Comparison of ENCODE assay signal across 28 cellular contexts in the genomic region with DNA sequence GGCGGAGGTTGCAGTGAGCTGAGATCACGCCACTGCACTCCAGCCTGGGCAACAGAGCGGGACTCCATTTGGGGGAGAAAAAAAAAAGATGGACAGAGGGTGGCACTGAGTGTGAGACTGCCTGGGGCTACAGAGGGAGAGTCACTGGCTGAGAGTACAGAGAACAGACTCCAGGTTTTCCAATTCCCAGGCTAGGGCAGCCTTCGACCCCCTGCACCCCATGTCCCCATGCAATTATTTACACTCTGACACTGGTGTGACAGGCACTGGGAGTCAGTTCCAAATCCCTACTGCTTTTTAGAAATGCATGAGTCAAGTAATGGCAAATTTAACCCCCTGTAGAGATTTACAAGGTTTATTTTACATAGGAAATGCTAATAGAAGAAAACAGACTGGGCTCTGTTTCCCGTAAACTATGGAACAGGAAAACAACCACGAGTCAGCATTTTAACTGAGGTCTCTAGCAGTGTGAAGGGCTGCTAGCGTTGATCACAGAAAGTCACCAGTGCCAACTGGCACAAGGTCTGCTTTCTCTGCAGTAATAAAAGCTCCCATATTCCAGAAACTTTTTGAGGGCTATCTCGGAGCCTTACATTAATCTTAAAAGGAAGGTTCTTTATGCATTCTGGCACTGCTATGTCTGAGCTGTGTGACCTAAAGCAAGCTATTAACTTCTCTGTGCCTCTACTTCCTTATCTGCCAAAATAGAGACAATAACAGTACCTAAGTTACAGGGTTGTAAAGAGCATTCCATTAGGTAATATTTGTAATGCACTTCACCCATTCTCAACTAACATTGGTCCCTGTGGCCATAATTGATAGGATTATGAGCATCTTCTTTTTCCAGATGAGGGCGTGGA. TPM values are rescaled to one million over a fixed set of nuclear protein-coding genes. Genes with fewer than 3 reads are reported as not detected.
DNase-seq lines count a peak whose midpoint lies in the region; ATAC-seq lines count a peak whose summit lies in the region.
"Had no signal": no experiment of that assay in that cellular context is flagged by ENCODE, and none has a peak within 500 bp of the region (broad histone marks: within the 10 kb centered on the region; RNA-seq: fewer than 3 reads in every experiment).

No MANE protein-coding gene starts in this region.

- ATAC-seq in HG03378 (IDR thresholded peaks at IDR 0.05; ENCODE audit: unreplicated experiment) = no peak
- ATAC-seq: activated CD4-positive, alpha-beta T cell treated with anti-CD3 and anti-CD28 coated beads for 36 hours; activated CD8-positive, alpha-beta T cell treated with anti-CD3 and anti-CD28 coated beads for 36 hours; lower lobe of right lung; natural killer cell; psoas muscle; sciatic nerve; stimulated activated effector memory CD8-positive, alpha-beta T cell treated with anti-CD3 and anti-CD28 coated beads, Interleukin-12 subunit alpha, Interleukin-12 subunit beta, amount 100 ng/mL, for 72 hours had no signal

- DNase-seq in ELF-1 (ENCODE audit: low read depth, low spot score) (peak; percentile 46), astrocyte of the hippocampus (ENCODE audit: low read depth, low spot score) (peak; percentile 37), mesenteric fat pad (ENCODE audit: low spot score) (peak; percentile 14), HT-29 (ENCODE audit: low spot score) (no peak)
- no peak for DNase-seq in effector memory CD4-positive, alpha-beta T cell
- DNase-seq: activated CD4-positive, alpha-beta T cell treated with anti-CD3 and anti-CD28 coated beads for 36 hours; activated CD8-positive, alpha-beta memory T cell treated with anti-CD3 and anti-CD28 coated beads, Interleukin-2, amount 50 U/mL, for 48 hours; activated CD8-positive, alpha-beta T cell treated with anti-CD3 and anti-CD28 coated beads for 36 hours; amygdala; COR-L47; DMS53; foreskin fibroblast; KG1; kidney; lower lobe of right lung; MM.1S; natural killer cell; NCI-H2029 treated with DMSO at 0.1 percent for 48 hours; nucleus accumbens; psoas muscle; SHP77 treated with DMSO at 0.1 percent for 48 hours; transverse colon had no signal

- H3K27me3 ChIP-seq in HUES48 (ENCODE audit: control insufficient read depth, insufficient read depth, low read length) = no peaks in the 10 kb centered on the region
- H3K27me3 ChIP-seq in effector memory CD4-positive, alpha-beta T cell (replicated peaks; ENCODE audit: control insufficient read depth, insufficient read depth, low read length, poor library complexity, severe bottlenecking) = no peaks in the 10 kb centered on the region
- H3K27me3 ChIP-seq: BLaER1 treated with 17β-estradiol and CSF1 and Interleukin-3, amounts not matched to agents 10 nM and 100 nM; esophagus muscularis mucosa; transverse colon had no signal

- peaks cover 7% of the 10 kb centered on the region for H3K4me1 ChIP-seq in HUES48 (ENCODE audit: control insufficient read depth, insufficient read depth, low read length)
- no peaks in the 10 kb centered on the region for H3K4me1 ChIP-seq in effector memory CD4-positive, alpha-beta T cell (ENCODE audit: control insufficient read depth, insufficient read depth, low read length, poor library complexity, severe bottlenecking)
- H3K4me1 ChIP-seq: transverse colon had no signal

- H3K9me3 ChIP-seq in HUES48 (ENCODE audit: control insufficient read depth, insufficient read depth, low read length) = no peaks in the 10 kb centered on the region
- no peaks in the 10 kb centered on the region for H3K9me3 ChIP-seq in effector memory CD4-positive, alpha-beta T cell (ENCODE audit: control insufficient read depth, low read length)
- H3K9me3 ChIP-seq: BLaER1 treated with 17β-estradiol and CSF1 and Interleukin-3, amounts not matched to agents 10 nM and 100 nM; esophagus muscularis mucosa; lower lobe of right lung; psoas muscle; transverse colon had no signal

- no peak overlapping the region for H3K9ac ChIP-seq in HUES48 (ENCODE audit: low read depth, low read length)
- H3K9ac ChIP-seq: BLaER1 treated with 17β-estradiol and CSF1 and Interleukin-3, amounts not matched to agents 10 nM and 100 nM had no signal

- peaks cover 3% of the 10 kb centered on the region; the same call in 1 of the 2 replicates for H3K36me3 ChIP-seq in HUES48 (ENCODE audit: control insufficient read depth, insufficient read depth, low read length)
- H3K36me3 ChIP-seq in effector memory CD4-positive, alpha-beta T cell (ENCODE audit: control insufficient read depth, insufficient read depth, low read length) = peaks cover 60% of the 10 kb centered on the region

- peak overlapping the region; percentile 29 for H3K27ac ChIP-seq in HUES48 (ENCODE audit: low read depth, low read length)
- no peak overlapping the region for H3K27ac ChIP-seq in effector memory CD4-positive, alpha-beta T cell (ENCODE audit: insufficient read depth, low read length, poor library complexity, severe bottlenecking)
- H3K27ac ChIP-seq: lower lobe of right lung, psoas muscle, transverse colon had no signal

- no peak overlapping the region for H3K4me3 ChIP-seq in HUES48 (ENCODE audit: low read depth, low read length)
- H3K4me3 ChIP-seq in effector memory CD4-positive, alpha-beta T cell (ENCODE audit: insufficient read depth, low read depth, low read length, poor library complexity, severe bottlenecking) = no peak overlapping the region
- H3K4me3 ChIP-seq: BLaER1 treated with 17β-estradiol and CSF1 and Interleukin-3, amounts not matched to agents 10 nM and 100 nM; esophagus muscularis mucosa; lower lobe of right lung; psoas muscle; transverse colon had no signal

RNA-seq across cellular contexts. Expression of a gene that starts 28.2 kb away (rescaled TPM):
- 41.8 TPM for total RNA-seq in mesenteric fat pad
- total RNA-seq in HT-29 (2014; rRNA removed; shearing (Covaris generic)) = 5.5 and 6.2 TPM in 2 replicates

RNA-seq across cellular contexts. Expression of a gene that starts 54.3 kb away (rescaled TPM):
- 165 TPM for total RNA-seq in mesenteric fat pad
- total RNA-seq in HT-29 (2014; rRNA removed; shearing (Covaris generic)) = 123 TPM in 2 replicates

Comparison
In these comparisons a context has a peak if more than half of its experiments do, and no peak if none do; other contexts are left out.
1. DNase-seq: peak in ELF-1 (single experiment), astrocyte of the hippocampus (single experiment) and mesenteric fat pad (single experiment); none in effector memory CD4-positive, alpha-beta T cell (0 of 3) and HT-29 (single experiment).